Comparison of ENCODE assay signal across 28 cellular contexts in the genomic region with DNA sequence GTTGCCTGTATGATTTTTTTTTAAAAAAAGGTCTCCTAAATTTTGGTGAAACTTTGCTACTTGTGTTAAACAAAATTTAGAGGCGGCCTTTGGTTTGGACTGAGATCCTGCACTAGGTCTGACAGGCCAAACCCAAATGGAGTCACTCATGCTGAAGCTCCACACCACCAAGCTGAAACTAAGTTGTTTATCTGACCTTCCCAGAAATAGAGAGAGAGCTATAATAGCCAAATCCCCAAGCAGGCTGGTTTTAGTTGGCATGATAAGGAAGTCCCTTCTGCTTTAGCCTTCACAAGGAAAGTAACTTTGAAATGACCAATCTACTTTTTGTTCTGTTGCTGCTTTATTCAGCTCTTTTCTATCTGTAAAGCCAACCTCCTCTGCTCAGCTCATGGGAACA.
"Had no signal": no experiment of that assay in that cellular context is flagged by ENCODE, and none has a peak within 500 bp of the region (broad histone marks: within the 10 kb centered on the region; RNA-seq: fewer than 3 reads in every experiment).

No MANE protein-coding gene starts in this region.

- H3K9me3 ChIP-seq: neutrophil, psoas muscle, right lobe of liver, transverse colon, upper lobe of right lung had no signal

- H3K4me1 ChIP-seq: neural progenitor cell, parathyroid adenoma, psoas muscle, right lobe of liver, transverse colon, upper lobe of right lung had no signal

- H3K4me3 ChIP-seq: lung, neural progenitor cell, psoas muscle, right lobe of liver, smooth muscle cell, transverse colon, upper lobe of right lung had no signal

- DNase-seq: hippocampal formation; kidney glomerular epithelial cell; left cardiac atrium; mesendoderm; naive B cell; natural killer cell; nephron progenitor cell; occipital lobe; psoas muscle; right lobe of liver; stimulated activated CD4-positive, alpha-beta T cell treated with anti-CD3 and anti-CD28 coated beads, Interleukin-1b, Interleukin-23, amount 100 ng/mL, for 48 hours; stimulated activated CD4-positive, alpha-beta T cell treated with anti-CD3 and anti-CD28 coated beads, Interleukin-2, amount 100 ng/mL, for 48 hours; stimulated activated CD4-positive, alpha-beta T cell treated with anti-CD3 and anti-CD28 coated beads, Interleukin-4, amount 100 ng/mL, for 4 hours; stimulated activated CD8-positive, alpha-beta memory T cell treated with anti-CD3 and anti-CD28 coated beads, Interleukin-4, amount 100 ng/mL, for 48 hours; stimulated activated naive CD4-positive, alpha-beta T cell treated with Interleukin-2 at 50 U/mL for 16 hours; stimulated activated naive CD8-positive, alpha-beta T cell treated with anti-CD3 and anti-CD28 coated beads, Interleukin-15, amount 100 ng/mL, for 72 hours; substantia nigra; transverse colon; upper lobe of right lung had no signal

- H3K79me2 ChIP-seq: parathyroid adenoma had no signal

- H3K36me3 ChIP-seq: neural progenitor cell, neutrophil, right lobe of liver, transverse colon, upper lobe of right lung had no signal

- H3K27me3 ChIP-seq: neural progenitor cell, neutrophil, right lobe of liver, transverse colon, upper lobe of right lung had no signal

- H3K27ac ChIP-seq: neural progenitor cell, neutrophil, parathyroid adenoma, psoas muscle, right lobe of liver, transverse colon, upper lobe of right lung had no signal

- H3K9ac ChIP-seq: neural progenitor cell, parathyroid adenoma had no signal

- H2AFZ ChIP-seq: neural progenitor cell, parathyroid adenoma had no signal

- ATAC-seq: left lobe of liver; natural killer cell; psoas muscle; right lobe of liver; stimulated activated memory B cell treated with anti-CD40 and anti-IgM and Interleukin-4, amounts not matched to agents 10 μg/mL and 1 μg/mL and 100 μg/mL, for 72 hours; stimulated activated naive CD8-positive, alpha-beta T cell treated with anti-CD3 and anti-CD28 coated beads, Interleukin-15, amount 100 ng/mL, for 72 hours; upper lobe of right lung had no signal

- FAIRE-seq: keratinocyte, urothelium cell line had no signal

- H3K4me2 ChIP-seq: neural progenitor cell, smooth muscle cell had no signal
